Comparison of ENCODE assay signal across 29 cellular contexts in the genomic region with DNA sequence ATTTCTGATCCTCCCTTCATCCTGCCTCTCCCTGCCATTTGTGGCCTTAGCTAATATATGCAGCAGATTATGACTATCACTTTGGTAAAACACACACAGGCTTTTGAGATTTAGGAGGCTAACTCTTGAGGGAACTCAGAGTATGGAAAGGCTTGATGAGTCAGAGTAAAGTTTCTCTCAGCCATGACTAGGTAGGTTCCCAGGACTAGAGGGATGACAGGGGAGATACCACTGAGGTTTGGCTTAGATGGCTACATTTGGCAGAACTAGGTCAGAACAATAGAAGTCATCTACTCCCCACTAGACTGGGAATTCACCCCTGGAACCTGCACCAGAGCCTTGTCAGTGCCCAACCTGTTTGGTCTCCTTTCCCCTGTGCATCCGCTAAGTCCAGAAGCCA.
DNase-seq lines count a peak whose midpoint lies in the region; ATAC-seq and TF ChIP-seq lines count a peak whose summit lies in the region.
"Had no signal": no experiment of that assay in that cellular context is flagged by ENCODE, and none has a peak within 500 bp of the region (broad histone marks: within the 10 kb centered on the region; RNA-seq: fewer than 3 reads in every experiment).

No MANE protein-coding gene starts in this region.

- H3K36me3 ChIP-seq in osteoblast (ENCODE audit: insufficient read depth, low read length), result no peaks in the 10 kb centered on the region
- H3K36me3 ChIP-seq: BLaER1, left ventricle myocardium inferior, SJSA1, suprapubic skin had no signal

- H3K79me2 ChIP-seq in osteoblast (ENCODE audit: insufficient read depth, low read length), result no peaks in the 10 kb centered on the region

- H3K4me1 ChIP-seq in osteoblast (ENCODE audit: insufficient read depth, low read length), result peaks cover 9% of the 10 kb centered on the region
- H3K4me1 ChIP-seq: BLaER1, Caco-2, left ventricle myocardium inferior, SJSA1, suprapubic skin had no signal

- no peak overlapping the region for H3K27ac ChIP-seq in epithelial cell of prostate
- H3K27ac ChIP-seq in osteoblast (ENCODE audit: low read depth, low read length), result no peak overlapping the region
- H3K27ac ChIP-seq: BLaER1, left ventricle myocardium inferior, SJSA1, suprapubic skin had no signal

- H3K27me3 ChIP-seq in osteoblast (ENCODE audit: insufficient read depth, low read length), result no peaks in the 10 kb centered on the region
- H3K27me3 ChIP-seq: BLaER1, SJSA1, suprapubic skin had no signal

- DNase-seq in GM12865 (ENCODE audit: low read depth) (peak; percentile 4), RKO (ENCODE audit: low spot score) (peak; percentile 3), epithelial cell of prostate (ENCODE audit: low read depth, low spot score) (peak; percentile 22), osteoblast (ENCODE audit: insufficient read length, low spot score, missing footprints) (peak; percentile 90), T-helper 9 cell (no peak), NCI-H1694 (lab: John Stamatoyannopoulos, UW) (no peak)
- no peak for DNase-seq in stimulated activated CD4-positive, alpha-beta T cell treated with anti-CD3 and anti-CD28 coated beads, Interleukin-2, amount 100 ng/mL, for 48 hours
- DNase-seq: ACHN; activated CD4-positive, alpha-beta T cell treated with anti-CD3 and anti-CD28 coated beads for 4 hours; activated naive CD4-positive, alpha-beta T cell treated with Interleukin-2 at 50 U/mL for 16 hours; activated T-cell treated with anti-CD3 and anti-CD28 coated beads, Interleukin-2, amount 50 U/mL, for 4 hours; amniotic stem cell; Caco-2; caudate nucleus; dermis blood vessel endothelial cell; H9; immature natural killer cell; left ventricle myocardium inferior; naive thymus-derived CD4-positive, alpha-beta T cell; NCI-H2081 treated with DMSO at 0.1 percent for 48 hours; NCI-H446; NK-92 treated with Interleukin-12 subunit alpha and Interleukin-12 subunit beta, amount 100 ng/mL, for 24 hours; occipital lobe had no signal

- H2AFZ ChIP-seq in osteoblast (ENCODE audit: low read length), result no peak overlapping the region

- H3K9me3 ChIP-seq in osteoblast (ENCODE audit: low read depth, low read length), result no peaks in the 10 kb centered on the region
- H3K9me3 ChIP-seq: Caco-2, suprapubic skin had no signal

- TF ChIP-seq CTCF in GM12865 (IDR thresholded peaks at IDR 0.05; ENCODE audit: insufficient read depth, low read depth, low read length, missing control alignments), result no peak
- TF ChIP-seq CTCF in osteoblast (IDR thresholded peaks at IDR 0.05; ENCODE audit: extremely low read depth, low read depth, low read length), result no peak

- ATAC-seq in HG03520 (IDR thresholded peaks at IDR 0.05; ENCODE audit: unreplicated experiment), result no peak
- ATAC-seq: activated T-cell treated with anti-CD3 and anti-CD28 coated beads, Interleukin-2, amount 50 U/mL, for 4 hours; naive thymus-derived CD4-positive, alpha-beta T cell; Panc1; stimulated activated effector memory CD8-positive, alpha-beta T cell treated with anti-CD3 and anti-CD28 coated beads, Interleukin-12 subunit alpha, Interleukin-12 subunit beta, amount 100 ng/mL, for 72 hours had no signal

- H4K20me1 ChIP-seq in osteoblast (ENCODE audit: insufficient read depth, low read length), result no peaks in the 10 kb centered on the region
- H4K20me1 ChIP-seq: BLaER1 had no signal

- H3K4me2 ChIP-seq in osteoblast (ENCODE audit: insufficient read depth, low read length), result no peak overlapping the region
- H3K4me2 ChIP-seq: BLaER1 had no signal

- H3K4me3 ChIP-seq in GM12865 (ENCODE audit: low read depth, low read length), result no peak overlapping the region
- no peak overlapping the region for H3K4me3 ChIP-seq in osteoblast (ENCODE audit: insufficient read depth, low read length)
- H3K4me3 ChIP-seq: BLaER1, left ventricle myocardium inferior, SJSA1, suprapubic skin had no signal

Comparison
In these comparisons a context has a peak if more than half of its experiments do, and no peak if none do; other contexts are left out.
1. DNase-seq: peak in GM12865 (single experiment), RKO (single experiment), epithelial cell of prostate (single experiment) and osteoblast (single experiment); none in T-helper 9 cell (single experiment), NCI-H1694 (single experiment) and stimulated activated CD4-positive, alpha-beta T cell treated with anti-CD3 and anti-CD28 coated beads, Interleukin-2, amount 100 ng/mL, for 48 hours (0 of 2).